19 cellular contexts compared by ENCODE assay signal in genomic region chr2:170101789-170102188, GRCh38.
A peak's percentile ranks its signal among the peaks of the same experiment; 100 is the strongest.
DNase-seq lines count a peak whose midpoint lies in the region; ATAC-seq, FAIRE-seq and TF ChIP-seq lines count a peak whose summit lies in the region.
"Had no signal": no experiment of that assay in that cellular context is flagged by ENCODE, and none has a peak within 500 bp of the region (broad histone marks: within the 10 kb centered on the region; RNA-seq: fewer than 3 reads in every experiment).

No MANE protein-coding gene starts in this region.

- H3K9me2 ChIP-seq in SK-N-SH: no peaks in the 10 kb centered on the region

- intact Hi-C loops in dorsolateral prefrontal cortex (cut with DNase I): no loop called here
- intact Hi-C loops in posterior vena cava (cut with DNase I): no loop called here

- H3K79me2 ChIP-seq in SK-N-SH (ENCODE audit: insufficient read depth): no peaks in the 10 kb centered on the region

- H3K9ac ChIP-seq in SK-N-SH: no peak overlapping the region

- POLR2A ChIA-PET in SK-N-SH (lab: Yijun Ruan, JAX): no interaction called here

- no peak for TF ChIP-seq CTCF in SK-N-SH (IDR thresholded peaks at IDR 0.05)
- no peak for TF ChIP-seq CTCF in dorsolateral prefrontal cortex (IDR thresholded peaks at IDR 0.05 in 54 of 56, conservative IDR thresholded peaks at IDR 0.05 in 2 of 56; ENCODE audit: low read depth in 1 of 56, partially characterized antibody in 56 of 56)

- no peak overlapping the region for H3K4me3 ChIP-seq in SK-N-SH (ENCODE audit: low read depth in 2 of 2, low read length in 1 of 2)
- no peak overlapping the region for H3K4me3 ChIP-seq in dorsolateral prefrontal cortex

- no peak for FAIRE-seq in HTR-8/SVneo (lab: Jason Lieb, UNC)
- FAIRE-seq: H1 had no signal

- TF ChIP-seq RAD21 in SK-N-SH (IDR thresholded peaks at IDR 0.05; ENCODE audit: low read length): no peak

- no peaks in the 10 kb centered on the region for H3K9me3 ChIP-seq in SK-N-SH

- no peaks in the 10 kb centered on the region for H3F3A ChIP-seq in SK-N-SH (replicated peaks; ENCODE audit: insufficient read depth)

- ATAC-seq in SK-N-SH treated with all-trans-retinoic acid at 6 μM for 48 hours: no peak

- no peak overlapping the region for H3K4me2 ChIP-seq in SK-N-SH

- CTCF ChIA-PET in SK-N-SH (lab: Yijun Ruan, JAX): no interaction called here

- DNase-seq in SK-N-SH (peak; percentile 3), OCI-M2 (lab: John Stamatoyannopoulos, UW; ENCODE audit: unreplicated experiment) (peak; percentile 66), dermis blood vessel endothelial cell (peak; percentile 66), HTR-8/SVneo (ENCODE audit: insufficient read length, low spot score) (no peak), dorsolateral prefrontal cortex (no peak), posterior vena cava (ENCODE audit: low spot score) (no peak), DMS 273 (lab: John Stamatoyannopoulos, UW; ENCODE audit: unreplicated experiment) (no peak)
- DNase-seq: Calu3; CD4-positive, alpha-beta T cell; DMS79; KBM-7; NCI-H1105 treated with DMSO at 0.1 percent for 48 hours; NCI-H187; NCI-H2107; NCI-H226; NCI-H526; Right ventricle myocardium superior had no signal

- no peak overlapping the region for H3K27ac ChIP-seq in SK-N-SH (ENCODE audit: low read depth in 2 of 2, low read length in 1 of 2)
- H3K27ac ChIP-seq in dorsolateral prefrontal cortex: no peak overlapping the region

- no peaks in the 10 kb centered on the region for H3K4me1 ChIP-seq in SK-N-SH (ENCODE audit: control insufficient read depth in 1 of 2, insufficient read depth in 2 of 2, low read depth in 1 of 2, low read length in 1 of 2)

- H3K27me3 ChIP-seq in SK-N-SH (ENCODE audit: insufficient read depth): no peaks in the 10 kb centered on the region
- H3K27me3 ChIP-seq in dorsolateral prefrontal cortex: peaks cover 0 to 6% (median 0%) of the 10 kb centered on the region in 45 donors

- no peak overlapping the region for H2AFZ ChIP-seq in SK-N-SH (ENCODE audit: low read depth)

- no peaks in the 10 kb centered on the region for H3K36me3 ChIP-seq in SK-N-SH (replicated peaks in 1 of 2; ENCODE audit: control insufficient read depth in 1 of 2, insufficient read depth in 2 of 2, low read length in 1 of 2)

- H4K20me1 ChIP-seq in SK-N-SH (ENCODE audit: insufficient read depth): no peaks in the 10 kb centered on the region

- WGBS in SK-N-SH (ENCODE audit: low lambda C conversion rate): 82% methylated on average over 3 of the region's 3 CpGs

- no peak for TF ChIP-seq EP300 in SK-N-SH (IDR thresholded peaks at IDR 0.05; ENCODE audit: borderline replicate concordance in 1 of 2, low read depth in 1 of 2, low read length in 1 of 2)

TF ChIP-seq in SK-N-SH, 30 proteins besides CTCF, POLR2A, EP300 and RAD21 (continues in another document):
- TF ChIP-seq RCOR1 (IDR thresholded peaks at IDR 0.05; ENCODE audit: low read length) (no peak), TEAD4 (IDR thresholded peaks at IDR 0.05; ENCODE audit: borderline replicate concordance, insufficient read depth) (no peak), MAX (IDR thresholded peaks at IDR 0.05; ENCODE audit: low read depth) (no peak), YY1 (IDR thresholded peaks at IDR 0.05; ENCODE audit: low read depth) (no peak), RFX5 (IDR thresholded peaks at IDR 0.05; ENCODE audit: low read length) (no peak), FOXM1 (IDR thresholded peaks at IDR 0.05; ENCODE audit: low read depth) (no peak), ELF1 (IDR thresholded peaks at IDR 0.05) (no peak), NFIC (IDR thresholded peaks at IDR 0.05; ENCODE audit: borderline replicate concordance) (no peak), SIN3A (IDR thresholded peaks at IDR 0.05; ENCODE audit: borderline replicate concordance, low read depth, low read length) (no peak)
- TF ChIP-seq, protein P1, sequence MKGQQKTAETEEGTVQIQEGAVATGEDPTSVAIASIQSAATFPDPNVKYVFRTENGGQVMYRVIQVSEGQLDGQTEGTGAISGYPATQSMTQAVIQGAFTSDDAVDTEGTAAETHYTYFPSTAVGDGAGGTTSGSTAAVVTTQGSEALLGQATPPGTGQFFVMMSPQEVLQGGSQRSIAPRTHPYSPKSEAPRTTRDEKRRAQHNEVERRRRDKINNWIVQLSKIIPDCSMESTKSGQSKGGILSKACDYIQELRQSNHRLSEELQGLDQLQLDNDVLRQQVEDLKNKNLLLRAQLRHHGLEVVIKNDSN (IDR thresholded peaks at IDR 0.05; ENCODE audit: borderline replicate concordance, low read depth): no peak
- TF ChIP-seq, protein P2, sequence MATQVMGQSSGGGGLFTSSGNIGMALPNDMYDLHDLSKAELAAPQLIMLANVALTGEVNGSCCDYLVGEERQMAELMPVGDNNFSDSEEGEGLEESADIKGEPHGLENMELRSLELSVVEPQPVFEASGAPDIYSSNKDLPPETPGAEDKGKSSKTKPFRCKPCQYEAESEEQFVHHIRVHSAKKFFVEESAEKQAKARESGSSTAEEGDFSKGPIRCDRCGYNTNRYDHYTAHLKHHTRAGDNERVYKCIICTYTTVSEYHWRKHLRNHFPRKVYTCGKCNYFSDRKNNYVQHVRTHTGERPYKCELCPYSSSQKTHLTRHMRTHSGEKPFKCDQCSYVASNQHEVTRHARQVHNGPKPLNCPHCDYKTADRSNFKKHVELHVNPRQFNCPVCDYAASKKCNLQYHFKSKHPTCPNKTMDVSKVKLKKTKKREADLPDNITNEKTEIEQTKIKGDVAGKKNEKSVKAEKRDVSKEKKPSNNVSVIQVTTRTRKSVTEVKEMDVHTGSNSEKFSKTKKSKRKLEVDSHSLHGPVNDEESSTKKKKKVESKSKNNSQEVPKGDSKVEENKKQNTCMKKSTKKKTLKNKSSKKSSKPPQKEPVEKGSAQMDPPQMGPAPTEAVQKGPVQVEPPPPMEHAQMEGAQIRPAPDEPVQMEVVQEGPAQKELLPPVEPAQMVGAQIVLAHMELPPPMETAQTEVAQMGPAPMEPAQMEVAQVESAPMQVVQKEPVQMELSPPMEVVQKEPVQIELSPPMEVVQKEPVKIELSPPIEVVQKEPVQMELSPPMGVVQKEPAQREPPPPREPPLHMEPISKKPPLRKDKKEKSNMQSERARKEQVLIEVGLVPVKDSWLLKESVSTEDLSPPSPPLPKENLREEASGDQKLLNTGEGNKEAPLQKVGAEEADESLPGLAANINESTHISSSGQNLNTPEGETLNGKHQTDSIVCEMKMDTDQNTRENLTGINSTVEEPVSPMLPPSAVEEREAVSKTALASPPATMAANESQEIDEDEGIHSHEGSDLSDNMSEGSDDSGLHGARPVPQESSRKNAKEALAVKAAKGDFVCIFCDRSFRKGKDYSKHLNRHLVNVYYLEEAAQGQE (IDR thresholded peaks at IDR 0.05; ENCODE audit: low read depth, low read length): no peak

TF ChIP-seq in SK-N-SH treated with all-trans-retinoic acid at 6 μM for 48 hours, 23 proteins besides CTCF, POLR2A, EP300 and RAD21 (continues in another document):
- TF ChIP-seq GLIS3 (CRISPR knock-in tag; IDR thresholded peaks at IDR 0.05) (no peak), ISL1 (CRISPR knock-in tag; IDR thresholded peaks at IDR 0.05) (no peak), ZNF8 (CRISPR knock-in tag; IDR thresholded peaks at IDR 0.05) (no peak), BACH2 (CRISPR knock-in tag; IDR thresholded peaks at IDR 0.05; ENCODE audit: borderline replicate concordance) (no peak), ZC3H10 (CRISPR knock-in tag; IDR thresholded peaks at IDR 0.05) (no peak), OSR1 (CRISPR knock-in tag; IDR thresholded peaks at IDR 0.05) (no peak), ARNTL (CRISPR knock-in tag; IDR thresholded peaks at IDR 0.05; ENCODE audit: borderline replicate concordance, low read depth) (no peak), POU6F1 (CRISPR knock-in tag; IDR thresholded peaks at IDR 0.05; ENCODE audit: borderline replicate concordance, low read depth) (no peak), CREB5 (CRISPR knock-in tag; IDR thresholded peaks at IDR 0.05; ENCODE audit: low read depth) (no peak)
- TF ChIP-seq, protein P3, sequence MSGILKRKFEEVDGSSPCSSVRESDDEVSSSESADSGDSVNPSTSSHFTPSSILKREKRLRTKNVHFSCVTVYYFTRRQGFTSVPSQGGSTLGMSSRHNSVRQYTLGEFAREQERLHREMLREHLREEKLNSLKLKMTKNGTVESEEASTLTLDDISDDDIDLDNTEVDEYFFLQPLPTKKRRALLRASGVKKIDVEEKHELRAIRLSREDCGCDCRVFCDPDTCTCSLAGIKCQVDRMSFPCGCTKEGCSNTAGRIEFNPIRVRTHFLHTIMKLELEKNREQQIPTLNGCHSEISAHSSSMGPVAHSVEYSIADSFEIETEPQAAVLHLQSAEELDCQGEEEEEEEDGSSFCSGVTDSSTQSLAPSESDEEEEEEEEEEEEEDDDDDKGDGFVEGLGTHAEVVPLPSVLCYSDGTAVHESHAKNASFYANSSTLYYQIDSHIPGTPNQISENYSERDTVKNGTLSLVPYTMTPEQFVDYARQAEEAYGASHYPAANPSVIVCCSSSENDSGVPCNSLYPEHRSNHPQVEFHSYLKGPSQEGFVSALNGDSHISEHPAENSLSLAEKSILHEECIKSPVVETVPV (CRISPR knock-in tag; IDR thresholded peaks at IDR 0.05): no peak

Comparison
In these comparisons a context has a peak if more than half of its experiments do, and no peak if none do; other contexts are left out.
1. DNase-seq: peak in SK-N-SH (single experiment), OCI-M2 (single experiment) and dermis blood vessel endothelial cell (single experiment); none in HTR-8/SVneo (single experiment), dorsolateral prefrontal cortex (0 of 10), posterior vena cava (single experiment) and DMS 273 (single experiment).